Comparison of ENCODE assay signal across 7 cellular contexts in the genomic region with DNA sequence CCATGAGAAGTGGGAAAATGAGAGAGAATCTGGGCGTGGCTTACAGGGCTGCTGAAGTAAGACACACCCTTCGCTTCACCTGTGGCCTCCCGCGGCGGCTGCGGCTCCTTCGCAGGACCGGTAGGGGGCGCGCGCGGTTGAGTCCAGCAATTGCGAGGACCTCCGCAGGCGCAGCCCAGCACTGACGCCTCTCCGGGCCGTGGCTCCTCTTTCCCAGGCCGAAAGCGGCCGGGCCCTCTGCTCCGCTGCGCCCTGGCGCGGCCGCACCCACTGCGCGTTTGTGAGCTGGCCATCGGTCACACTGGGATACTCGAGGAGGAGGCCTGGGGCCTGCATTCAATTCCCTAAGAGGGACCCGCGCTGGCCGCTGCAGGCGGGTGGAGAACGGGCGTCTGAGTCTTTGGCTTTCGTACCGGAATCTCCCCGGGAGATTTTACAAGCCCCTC. TPM values are rescaled to one million over a fixed set of nuclear protein-coding genes. Genes with fewer than 3 reads are reported as not detected.
DNase-seq lines count a peak whose midpoint lies in the region; ATAC-seq and FAIRE-seq lines count a peak whose summit lies in the region.

A gene (minus strand): TSS at position 215 of the 446 bp plus-strand sequence. CDS start 13,940 bp downstream, outside the sequence.

- peaks cover 19% of the 10 kb centered on the region for H3K27me3 Mint-ChIP-seq in dendritic cell treated with granulocyte-macrophage colony-stimulating factor and Interleukin-4, amounts not matched to agents 40 ng/mL and 50 ng/mL, for 4 days

- H3K4me1 Mint-ChIP-seq in dendritic cell treated with granulocyte-macrophage colony-stimulating factor and Interleukin-4, amounts not matched to agents 40 ng/mL and 50 ng/mL, for 4 days (ENCODE audit: low read depth), result peaks cover 14% of the 10 kb centered on the region

- no peaks in the 10 kb centered on the region for H3K9me3 Mint-ChIP-seq in dendritic cell treated with granulocyte-macrophage colony-stimulating factor and Interleukin-4, amounts not matched to agents 40 ng/mL and 50 ng/mL, for 4 days

- H3K27ac Mint-ChIP-seq in dendritic cell treated with granulocyte-macrophage colony-stimulating factor and Interleukin-4, amounts not matched to agents 40 ng/mL and 50 ng/mL, for 4 days, result peak within 1 kb of the TSS; percentile 75

- peak within 1 kb of the TSS; percentile 83 for H3K4me3 Mint-ChIP-seq in dendritic cell treated with granulocyte-macrophage colony-stimulating factor and Interleukin-4, amounts not matched to agents 40 ng/mL and 50 ng/mL, for 4 days

- intact Hi-C loops in dendritic cell treated with granulocyte-macrophage colony-stimulating factor and Interleukin-4, amounts not matched to agents 40 ng/mL and 50 ng/mL, for 4 days (cut with micrococcal nuclease), result loop anchor here (1.0 to 5.0 kb wide), 2 partner anchors 44 to 268 kb away; a partner anchor contains a TSS

- DNase-seq in GM18507 (ENCODE audit: extremely low spot score, insufficient read length, low read depth) (peak; percentile 80), NCI-H2196 treated with DMSO at 0.1 percent for 48 hours (lab: John Stamatoyannopoulos, UW; ENCODE audit: unreplicated experiment) (peak; percentile 98), left lobe of liver (ENCODE audit: low spot score) (peak; percentile 91)
- peak; percentile 88 for DNase-seq in activated CD4-positive, alpha-beta T cell treated with anti-CD3 and anti-CD28 coated beads, Interleukin-2, amount 50 U/mL, for 1 hour
- DNase-seq in stimulated activated CD4-positive, alpha-beta T cell treated with anti-CD3 and anti-CD28 coated beads, Interleukin-2, amount 100 ng/mL, for 24 hours, result peak; percentile 91 to 94

- peak; percentile 97 for ATAC-seq in HG02943 (IDR thresholded peaks at IDR 0.05; ENCODE audit: low read depth, unreplicated experiment)
- peak; percentile 100 for ATAC-seq in left lobe of liver

- H3K36me3 Mint-ChIP-seq in dendritic cell treated with granulocyte-macrophage colony-stimulating factor and Interleukin-4, amounts not matched to agents 40 ng/mL and 50 ng/mL, for 4 days (ENCODE audit: low read depth), result no peaks in the 10 kb centered on the region

- peak; percentile 90 for FAIRE-seq in GM18507 (lab: Jason Lieb, UNC)

RNA-seq across cellular contexts. Expression of the gene that starts here (rescaled TPM):
- total RNA-seq in left lobe of liver, result not detected

Comparison
In these comparisons a context has a peak if more than half of its experiments do, and no peak if none do; other contexts are left out.
1. Peak in every context shown above with its lines: DNase-seq and ATAC-seq.
2. Peak in DNase-seq and ATAC-seq in left lobe of liver; RNA of the gene not detected or under 1 TPM.